14 cellular contexts compared by ENCODE assay signal in the genomic region with DNA sequence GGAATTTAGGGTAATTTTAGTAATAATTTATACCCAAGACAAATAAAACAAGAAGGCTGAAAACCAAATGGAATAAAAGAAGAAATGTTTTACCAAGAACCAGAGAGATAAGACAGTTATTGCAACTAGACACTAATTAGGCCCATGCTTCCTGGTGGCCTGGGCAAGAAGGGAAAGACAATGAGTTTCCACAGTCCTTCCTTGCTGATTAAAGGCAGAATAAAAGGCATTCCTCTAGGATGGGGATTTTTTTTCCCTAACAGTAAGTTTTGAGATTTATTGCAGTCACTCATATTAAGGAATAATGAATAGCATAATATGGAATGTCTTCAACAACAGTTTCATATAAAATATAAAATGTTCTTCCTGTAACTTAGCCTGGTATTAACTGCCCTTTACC. TPM values are rescaled to one million over a fixed set of nuclear protein-coding genes. Genes with fewer than 3 reads are reported as not detected.
DNase-seq lines count a peak whose midpoint lies in the region; TF ChIP-seq lines count a peak whose summit lies in the region.
"Had no signal": no experiment of that assay in that cellular context is flagged by ENCODE, and none has a peak within 500 bp of the region (broad histone marks: within the 10 kb centered on the region; RNA-seq: fewer than 3 reads in every experiment).

No MANE protein-coding gene starts in this region.

- H3K27me3 ChIP-seq in left ventricle myocardium inferior (ENCODE audit: low read depth): no peaks in the 10 kb centered on the region
- no peaks in the 10 kb centered on the region for H3K27me3 ChIP-seq in SK-N-SH (ENCODE audit: insufficient read depth)
- H3K27me3 ChIP-seq in subcutaneous abdominal adipose tissue (ENCODE audit: control insufficient read depth in 5 of 5, insufficient read depth in 4 of 5, low read length in 5 of 5): no peaks in the 10 kb centered on the region
- H3K27me3 ChIP-seq: BLaER1 had no signal

- intact Hi-C loops in left ventricle myocardium inferior (cut with micrococcal nuclease) (no loop called here), cardiac septum (cut with DNase I) (no loop called here)

- peaks cover 91% of the 10 kb centered on the region for H3K79me2 ChIP-seq in SK-N-SH (ENCODE audit: insufficient read depth)

- no peak overlapping the region for H3K4me3 ChIP-seq in left ventricle myocardium inferior
- no peak overlapping the region for H3K4me3 ChIP-seq in SK-N-SH (ENCODE audit: low read depth in 2 of 2, low read length in 1 of 2)
- no peak overlapping the region for H3K4me3 ChIP-seq in subcutaneous abdominal adipose tissue (ENCODE audit: low read depth in 1 of 5, low read length in 5 of 5)
- H3K4me3 ChIP-seq: BLaER1, GM23248 had no signal

- no peaks in the 10 kb centered on the region for H3K27me3 Mint-ChIP-seq in chondrocyte (ENCODE audit: low read depth)

- H3K4me1 ChIP-seq in left ventricle myocardium inferior: peaks cover 94% of the 10 kb centered on the region
- peaks cover 9 to 39% of the 10 kb centered on the region in 2 experiments for H3K4me1 ChIP-seq in SK-N-SH (ENCODE audit: control insufficient read depth in 1 of 2, insufficient read depth in 2 of 2, low read depth in 1 of 2, low read length in 1 of 2)
- H3K4me1 ChIP-seq in subcutaneous abdominal adipose tissue (ENCODE audit: control insufficient read depth in 5 of 5, insufficient read depth in 5 of 5, low read length in 5 of 5): peaks cover 0 to 29% (median 20%) of the 10 kb centered on the region in 5 donors

- no peak for TF ChIP-seq RAD21 in SK-N-SH (IDR thresholded peaks at IDR 0.05; ENCODE audit: low read length)

- TF ChIP-seq EP300 in SK-N-SH (IDR thresholded peaks at IDR 0.05; ENCODE audit: borderline replicate concordance in 1 of 2, low read depth in 1 of 2, low read length in 1 of 2): no peak

- H3K36me3 ChIP-seq in left ventricle myocardium inferior: no peaks in the 10 kb centered on the region
- H3K36me3 ChIP-seq in SK-N-SH (replicated peaks in 1 of 2; ENCODE audit: control insufficient read depth in 1 of 2, insufficient read depth in 2 of 2, low read length in 1 of 2): peaks cover 0 to 6% of the 10 kb centered on the region in 2 experiments
- no peaks in the 10 kb centered on the region for H3K36me3 ChIP-seq in subcutaneous abdominal adipose tissue (ENCODE audit: control insufficient read depth in 5 of 5, insufficient read depth in 5 of 5, low read length in 5 of 5)
- H3K36me3 ChIP-seq: BLaER1 had no signal

- H3K4me3 Mint-ChIP-seq in chondrocyte (ENCODE audit: unreplicated experiment): no peak overlapping the region

- peaks cover 28% of the 10 kb centered on the region for H3F3A ChIP-seq in SK-N-SH (replicated peaks; ENCODE audit: insufficient read depth)

- DNase-seq in left ventricle myocardium inferior (no peak), cardiac septum (ENCODE audit: low spot score) (no peak), SK-N-SH (no peak), chondrocyte (ENCODE audit: low spot score) (no peak), NCI-H524 (lab: John Stamatoyannopoulos, UW) (no peak), H4 (ENCODE audit: low spot score) (no peak)
- DNase-seq in effector CD4-positive, alpha-beta T cell: no peak
- DNase-seq: AML-193, DMS53, H7 had no signal

- H3K9ac ChIP-seq in SK-N-SH (no peak overlapping the region), subcutaneous abdominal adipose tissue (ENCODE audit: low read length in 5 of 5) (no peak overlapping the region)
- H3K9ac ChIP-seq: BLaER1, GM23248 had no signal

- no peak overlapping the region for H3K4me2 ChIP-seq in SK-N-SH
- H3K4me2 ChIP-seq: BLaER1 had no signal

- H3K9me3 ChIP-seq in left ventricle myocardium inferior (replicated peaks): no peaks in the 10 kb centered on the region
- H3K9me3 ChIP-seq in SK-N-SH: no peaks in the 10 kb centered on the region
- no peaks in the 10 kb centered on the region for H3K9me3 ChIP-seq in subcutaneous abdominal adipose tissue (ENCODE audit: control insufficient read depth in 5 of 5, low read length in 5 of 5)
- H3K9me3 ChIP-seq: BLaER1 had no signal

- no peak overlapping the region for H2AFZ ChIP-seq in SK-N-SH (ENCODE audit: low read depth)
- H2AFZ ChIP-seq: GM23248 had no signal

- no peaks in the 10 kb centered on the region for H3K9me3 Mint-ChIP-seq in chondrocyte (ENCODE audit: low read depth)

- TF ChIP-seq CTCF in left ventricle myocardium inferior (IDR thresholded peaks at IDR 0.05; ENCODE audit: borderline replicate concordance) (no peak), SK-N-SH (IDR thresholded peaks at IDR 0.05) (no peak), chondrocyte (IDR thresholded peaks at IDR 0.05) (no peak)

- POLR2A ChIA-PET in SK-N-SH (lab: Yijun Ruan, JAX): no interaction called here

- H4K20me1 ChIP-seq in SK-N-SH (ENCODE audit: insufficient read depth): no peaks in the 10 kb centered on the region; the same call in 1 of the 2 replicates

- no peaks in the 10 kb centered on the region for H3K36me3 Mint-ChIP-seq in chondrocyte (ENCODE audit: low read depth)

- CTCF ChIA-PET in SK-N-SH (lab: Yijun Ruan, JAX): interaction anchor here (2.9 kb wide), 1 partner anchor 12 kb away, joined by 14 read pairs; no protein-coding TSS in a partner anchor

- no peaks in the 10 kb centered on the region for H3K9me2 ChIP-seq in SK-N-SH

- H3K27ac Mint-ChIP-seq in chondrocyte (ENCODE audit: unreplicated experiment): peak overlapping the region; percentile 14

- H3K4me1 Mint-ChIP-seq in chondrocyte (ENCODE audit: low read depth): peaks cover 78% of the 10 kb centered on the region

- H3K27ac ChIP-seq in left ventricle myocardium inferior (replicated peaks) (peak overlapping the region; percentile 86), SK-N-SH (ENCODE audit: low read depth in 2 of 2, low read length in 1 of 2) (peak overlapping the region; percentile 49 to 72; a peak in 3 of 4 replicates), subcutaneous abdominal adipose tissue (ENCODE audit: low read depth, low read length) (peak overlapping the region; percentile 49)
- H3K27ac ChIP-seq: 22Rv1, BLaER1 had no signal

TF ChIP-seq in SK-N-SH, 30 proteins besides CTCF, POLR2A, EP300 and RAD21 (continues in another document):
- TF ChIP-seq, protein P1, sequence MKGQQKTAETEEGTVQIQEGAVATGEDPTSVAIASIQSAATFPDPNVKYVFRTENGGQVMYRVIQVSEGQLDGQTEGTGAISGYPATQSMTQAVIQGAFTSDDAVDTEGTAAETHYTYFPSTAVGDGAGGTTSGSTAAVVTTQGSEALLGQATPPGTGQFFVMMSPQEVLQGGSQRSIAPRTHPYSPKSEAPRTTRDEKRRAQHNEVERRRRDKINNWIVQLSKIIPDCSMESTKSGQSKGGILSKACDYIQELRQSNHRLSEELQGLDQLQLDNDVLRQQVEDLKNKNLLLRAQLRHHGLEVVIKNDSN (IDR thresholded peaks at IDR 0.05; ENCODE audit: borderline replicate concordance, low read depth): no peak
- TF ChIP-seq, protein P2, sequence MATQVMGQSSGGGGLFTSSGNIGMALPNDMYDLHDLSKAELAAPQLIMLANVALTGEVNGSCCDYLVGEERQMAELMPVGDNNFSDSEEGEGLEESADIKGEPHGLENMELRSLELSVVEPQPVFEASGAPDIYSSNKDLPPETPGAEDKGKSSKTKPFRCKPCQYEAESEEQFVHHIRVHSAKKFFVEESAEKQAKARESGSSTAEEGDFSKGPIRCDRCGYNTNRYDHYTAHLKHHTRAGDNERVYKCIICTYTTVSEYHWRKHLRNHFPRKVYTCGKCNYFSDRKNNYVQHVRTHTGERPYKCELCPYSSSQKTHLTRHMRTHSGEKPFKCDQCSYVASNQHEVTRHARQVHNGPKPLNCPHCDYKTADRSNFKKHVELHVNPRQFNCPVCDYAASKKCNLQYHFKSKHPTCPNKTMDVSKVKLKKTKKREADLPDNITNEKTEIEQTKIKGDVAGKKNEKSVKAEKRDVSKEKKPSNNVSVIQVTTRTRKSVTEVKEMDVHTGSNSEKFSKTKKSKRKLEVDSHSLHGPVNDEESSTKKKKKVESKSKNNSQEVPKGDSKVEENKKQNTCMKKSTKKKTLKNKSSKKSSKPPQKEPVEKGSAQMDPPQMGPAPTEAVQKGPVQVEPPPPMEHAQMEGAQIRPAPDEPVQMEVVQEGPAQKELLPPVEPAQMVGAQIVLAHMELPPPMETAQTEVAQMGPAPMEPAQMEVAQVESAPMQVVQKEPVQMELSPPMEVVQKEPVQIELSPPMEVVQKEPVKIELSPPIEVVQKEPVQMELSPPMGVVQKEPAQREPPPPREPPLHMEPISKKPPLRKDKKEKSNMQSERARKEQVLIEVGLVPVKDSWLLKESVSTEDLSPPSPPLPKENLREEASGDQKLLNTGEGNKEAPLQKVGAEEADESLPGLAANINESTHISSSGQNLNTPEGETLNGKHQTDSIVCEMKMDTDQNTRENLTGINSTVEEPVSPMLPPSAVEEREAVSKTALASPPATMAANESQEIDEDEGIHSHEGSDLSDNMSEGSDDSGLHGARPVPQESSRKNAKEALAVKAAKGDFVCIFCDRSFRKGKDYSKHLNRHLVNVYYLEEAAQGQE (IDR thresholded peaks at IDR 0.05; ENCODE audit: low read depth, low read length): no peak
- TF ChIP-seq GATA2 (CRISPR knock-in tag; IDR thresholded peaks at IDR 0.05) (no peak), ELF1 (IDR thresholded peaks at IDR 0.05) (no peak), TCF12 (IDR thresholded peaks at IDR 0.05) (peak; percentile 51; the same call in 1 of the 2 replicates), TAF1 (IDR thresholded peaks at IDR 0.05; ENCODE audit: borderline replicate concordance, low read depth, low read length) (no peak), GABPA (IDR thresholded peaks at IDR 0.05; ENCODE audit: low read depth) (no peak), MEF2A (IDR thresholded peaks at IDR 0.05; ENCODE audit: borderline replicate concordance, low read depth) (no peak), YY1 (IDR thresholded peaks at IDR 0.05; ENCODE audit: low read depth) (no peak), CHD2 (IDR thresholded peaks at IDR 0.05; ENCODE audit: low read length, partially characterized antibody) (no peak)

RNA-seq across cellular contexts. Expression of a gene that starts 41.5 kb away (rescaled TPM):
- 284 TPM for total RNA-seq in left ventricle myocardium inferior
- total RNA-seq in cardiac septum: 261 TPM
- polyA plus RNA-seq in SK-N-SH (2012; rRNA removed): 85.4 and 91.7 TPM in 2 replicates
- polyA plus RNA-seq in SK-N-SH (2012; cell fraction: cytosol; rRNA removed): 44.8 and 62.7 TPM in 2 replicates
- polyA plus RNA-seq in SK-N-SH (2012; cell fraction: nucleus; rRNA removed): 250 and 259 TPM in 2 replicates
- 55.0 to 60.2 TPM (median 56.1 TPM) in 3 replicates for total RNA-seq in chondrocyte
- total RNA-seq in H4 (2014; rRNA removed; shearing (Covaris generic)): 13.2 and 13.4 TPM in 2 replicates

RNA-seq across cellular contexts. Expression of a gene that starts 42.0 kb away (rescaled TPM):
- total RNA-seq in left ventricle myocardium inferior (1.7 TPM), cardiac septum (1.9 TPM), chondrocyte (1.2 to 2.6 TPM (median 1.5 TPM) in 3 replicates)
- polyA plus RNA-seq in SK-N-SH (2012; rRNA removed): 3.6 and 5.5 TPM in 2 replicates
- polyA plus RNA-seq in SK-N-SH (2012; cell fraction: cytosol; rRNA removed): 1.9 and 2.3 TPM in 2 replicates
- 19.0 and 26.4 TPM in 2 replicates for polyA plus RNA-seq in SK-N-SH (2012; cell fraction: nucleus; rRNA removed)
- total RNA-seq in H4 (2014; rRNA removed; shearing (Covaris generic)): 1.4 TPM in 1 of 2 replicates, not detected in the other
